Comparison of ENCODE assay signal across 11 cellular contexts in the genomic region with DNA sequence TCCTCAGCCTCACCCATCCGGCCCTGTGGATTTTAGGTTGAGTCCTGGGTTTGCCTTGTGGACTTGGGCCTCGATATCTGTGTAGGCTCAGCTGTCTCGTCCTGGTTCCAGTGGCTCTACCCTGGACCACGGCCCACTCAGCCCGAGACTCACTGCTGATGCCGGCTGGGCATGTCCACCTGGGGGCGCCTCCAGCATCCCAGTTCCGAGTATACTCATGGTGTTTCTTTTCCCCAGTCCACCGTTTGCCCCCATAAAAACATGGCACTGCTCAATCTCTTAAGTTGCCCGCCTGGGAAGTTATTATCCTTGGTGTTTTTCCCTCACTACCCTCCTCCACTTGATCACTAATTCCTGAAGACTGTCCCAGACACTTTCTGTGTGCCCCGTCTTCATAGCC.
DNase-seq lines count a peak whose midpoint lies in the region; ATAC-seq and TF ChIP-seq lines count a peak whose summit lies in the region.
"Had no signal": no experiment of that assay in that cellular context is flagged by ENCODE, and none has a peak within 500 bp of the region (broad histone marks: within the 10 kb centered on the region; RNA-seq: fewer than 3 reads in every experiment).

No MANE protein-coding gene starts in this region.

- H3K9me2 ChIP-seq in OCI-LY1 (ENCODE audit: low read depth, low read length) = no peaks in the 10 kb centered on the region

- peaks cover 92% of the 10 kb centered on the region for H3K79me2 ChIP-seq in OCI-LY1 (ENCODE audit: insufficient read depth, low read length)

- no peaks in the 10 kb centered on the region for H3F3A ChIP-seq in OCI-LY1 (ENCODE audit: insufficient read depth, low read length)

- no peaks in the 10 kb centered on the region for H4K20me1 ChIP-seq in OCI-LY1 (ENCODE audit: insufficient read depth, low read length)

- TF ChIP-seq CTCF in GM06990 (IDR thresholded peaks at IDR 0.05; ENCODE audit: insufficient read depth, low read length, poor library complexity, severe bottlenecking) (peak; percentile 47), OCI-LY1 (IDR thresholded peaks at IDR 0.05; ENCODE audit: low read length) (peak; percentile 52; the same call in 1 of the 2 replicates), epithelial cell of esophagus (IDR thresholded peaks at IDR 0.05; ENCODE audit: insufficient read depth, low read depth, low read length, missing control alignments) (peak; percentile 24), mucosa of descending colon (IDR thresholded peaks at IDR 0.05) (no peak), coronary artery (IDR thresholded peaks at IDR 0.05) (no peak)

- no peaks in the 10 kb centered on the region for H3K9me3 ChIP-seq in OCI-LY1 (ENCODE audit: low read length)
- H3K9me3 ChIP-seq in mucosa of descending colon = no peaks in the 10 kb centered on the region

- H3K4me2 ChIP-seq in OCI-LY1 (ENCODE audit: low read length) = no peak overlapping the region

- DNase-seq in GM06990 (ENCODE audit: extremely low read depth, insufficient read length) = no peak
- DNase-seq in epithelial cell of esophagus (ENCODE audit: low read depth) = no peak
- peak in 2 of 3 donors; percentile 43 to 53 for DNase-seq in mucosa of descending colon
- no peak for DNase-seq in coronary artery (ENCODE audit: low spot score)
- DNase-seq in NCI-H1092 treated with DMSO at 0.1 percent for 48 hours (lab: John Stamatoyannopoulos, UW) = no peak
- no peak for DNase-seq in NCI-H1930 (lab: John Stamatoyannopoulos, UW)
- DNase-seq in COR-L47 (lab: John Stamatoyannopoulos, UW) = no peak
- DNase-seq: activated T-cell treated with anti-CD3 and anti-CD28 coated beads, Interleukin-2, amount 50 U/mL, for 48 hours; NCI-H2171 treated with DMSO at 0.1 percent for 48 hours; T-helper 2 cell had no signal

- no peak for ATAC-seq in mucosa of descending colon

- no peak overlapping the region for H3K9ac ChIP-seq in OCI-LY1 (ENCODE audit: low read length)

- intact Hi-C loops in mucosa of descending colon (cut with DNase I, micrococcal nuclease) = no loop called here

- H3K4me1 ChIP-seq in OCI-LY1 (ENCODE audit: insufficient read depth, low read length, severe bottlenecking) = peaks cover 55% of the 10 kb centered on the region
- peaks cover 10% of the 10 kb centered on the region for H3K4me1 ChIP-seq in mucosa of descending colon (ENCODE audit: low read depth)

- no peak overlapping the region for H2AFZ ChIP-seq in OCI-LY1 (ENCODE audit: low read length)

- H3K27ac ChIP-seq in OCI-LY1 (ENCODE audit: low read depth, low read length, poor library complexity, severe bottlenecking) (no peak overlapping the region), coronary artery (no peak overlapping the region)

- H3K4me3 ChIP-seq in GM06990 (replicated peaks; ENCODE audit: low read depth, low read length) (no peak overlapping the region), OCI-LY1 (ENCODE audit: low read depth, low read length, poor library complexity, severe bottlenecking) (no peak overlapping the region), epithelial cell of esophagus (ENCODE audit: low read length) (no peak overlapping the region), mucosa of descending colon (no peak overlapping the region), coronary artery (no peak overlapping the region)

- peaks cover 8% of the 10 kb centered on the region for H3K36me3 ChIP-seq in GM06990 (ENCODE audit: control insufficient read depth, insufficient read depth, low read length)
- H3K36me3 ChIP-seq in OCI-LY1 (ENCODE audit: insufficient read depth, low read length) = peaks cover 21% of the 10 kb centered on the region
- no peaks in the 10 kb centered on the region for H3K36me3 ChIP-seq in mucosa of descending colon (ENCODE audit: low read depth)

- H3K27me3 ChIP-seq in GM06990 (replicated peaks; ENCODE audit: control insufficient read depth, insufficient read depth, low read length) (no peaks in the 10 kb centered on the region), OCI-LY1 (ENCODE audit: insufficient read depth, low read length) (no peaks in the 10 kb centered on the region)

Comparison
In these comparisons a context has a peak if more than half of its experiments do, and no peak if none do; other contexts are left out.
1. DNase-seq: peak in mucosa of descending colon (2 of 3); none in GM06990 (single experiment), epithelial cell of esophagus (single experiment), coronary artery (single experiment), NCI-H1092 treated with DMSO at 0.1 percent for 48 hours (single experiment), NCI-H1930 (0 of 2) and COR-L47 (single experiment).
2. CTCF ChIP-seq: peak in GM06990 (single experiment), OCI-LY1 (single experiment) and epithelial cell of esophagus (single experiment); none in mucosa of descending colon (single experiment) and coronary artery (single experiment).